ENCODE assay signal across 1 cellular context in the genomic region with DNA sequence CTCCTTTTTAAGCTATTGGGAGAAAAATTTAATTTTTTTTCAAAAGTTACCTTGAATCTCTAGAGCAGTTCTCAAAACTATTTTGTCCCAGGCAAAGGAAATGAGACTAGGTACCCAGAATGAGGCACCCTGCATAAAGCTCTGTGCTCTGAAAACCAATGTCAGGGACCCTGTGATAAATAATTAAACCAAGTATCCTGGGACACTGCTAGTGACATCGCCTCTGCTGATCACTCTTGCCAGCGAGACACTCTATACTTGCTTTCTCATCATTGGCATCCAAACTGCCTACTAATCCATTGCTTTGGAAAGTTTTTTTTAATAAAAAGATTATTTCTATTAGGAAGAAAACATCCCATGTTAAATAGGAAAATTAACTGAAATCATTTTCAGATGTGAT.
TF ChIP-seq lines count a peak whose summit lies in the region.

No MANE protein-coding gene starts in this region.

TF ChIP-seq in IMR-90, 13 proteins besides CTCF, POLR2A, EP300 and RAD21:
- TF ChIP-seq USF2 (IDR thresholded peaks at IDR 0.05; ENCODE audit: low read depth, low read length) (no peak), RFX5 (IDR thresholded peaks at IDR 0.05; ENCODE audit: low read depth, low read length) (no peak), MAFK (IDR thresholded peaks at IDR 0.05; ENCODE audit: low read depth, low read length) (no peak), SMC3 (IDR thresholded peaks at IDR 0.05; ENCODE audit: low read depth, low read length) (no peak), MXI1 (IDR thresholded peaks at IDR 0.05; ENCODE audit: borderline replicate concordance, low read depth, low read length) (no peak), CEBPB (IDR thresholded peaks at IDR 0.05; ENCODE audit: low read depth, low read length) (no peak), FOS (IDR thresholded peaks at IDR 0.05; ENCODE audit: low read depth, low read length) (no peak), CHD1 (IDR thresholded peaks at IDR 0.05; ENCODE audit: low read depth, low read length) (no peak), BHLHE40 (IDR thresholded peaks at IDR 0.05; ENCODE audit: low read depth, low read length) (no peak)
- TF ChIP-seq, protein P1, sequence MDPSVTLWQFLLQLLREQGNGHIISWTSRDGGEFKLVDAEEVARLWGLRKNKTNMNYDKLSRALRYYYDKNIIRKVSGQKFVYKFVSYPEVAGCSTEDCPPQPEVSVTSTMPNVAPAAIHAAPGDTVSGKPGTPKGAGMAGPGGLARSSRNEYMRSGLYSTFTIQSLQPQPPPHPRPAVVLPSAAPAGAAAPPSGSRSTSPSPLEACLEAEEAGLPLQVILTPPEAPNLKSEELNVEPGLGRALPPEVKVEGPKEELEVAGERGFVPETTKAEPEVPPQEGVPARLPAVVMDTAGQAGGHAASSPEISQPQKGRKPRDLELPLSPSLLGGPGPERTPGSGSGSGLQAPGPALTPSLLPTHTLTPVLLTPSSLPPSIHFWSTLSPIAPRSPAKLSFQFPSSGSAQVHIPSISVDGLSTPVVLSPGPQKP (IDR thresholded peaks at IDR 0.05; ENCODE audit: borderline replicate concordance, low read depth, low read length), result no peak
